In the genomic region with DNA sequence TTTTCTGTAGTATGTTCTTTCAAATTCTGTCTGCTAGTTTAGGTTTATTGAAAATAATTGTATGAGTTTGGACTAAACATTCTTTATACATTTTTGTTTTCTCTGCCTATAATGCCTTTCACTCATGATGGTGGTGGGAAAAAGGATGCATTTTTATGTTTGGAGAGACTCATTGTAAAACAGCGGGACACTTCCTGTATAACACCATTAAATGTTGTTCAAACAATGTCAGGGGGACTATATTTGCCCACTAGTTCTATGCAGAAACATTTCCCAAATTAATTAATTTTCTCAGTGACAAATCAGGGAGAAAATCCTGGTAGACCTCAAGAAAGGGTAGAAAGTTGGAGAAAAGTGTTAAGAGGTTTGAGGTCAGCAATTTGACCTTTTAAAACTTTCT, we compare ENCODE assay signal across 19 cellular contexts.
DNase-seq lines count a peak whose midpoint lies in the region; TF ChIP-seq lines count a peak whose summit lies in the region.
"Had no signal": no experiment of that assay in that cellular context is flagged by ENCODE, and none has a peak within 500 bp of the region (broad histone marks: within the 10 kb centered on the region; RNA-seq: fewer than 3 reads in every experiment).

No MANE protein-coding gene starts in this region.

- DNase-seq in NCI-H146 (lab: John Stamatoyannopoulos, UW) (peak; percentile 4), NCI-H146 treated with DMSO at 0.1 percent for 48 hours (lab: John Stamatoyannopoulos, UW; ENCODE audit: unreplicated experiment) (no peak), A673 (ENCODE audit: low spot score) (peak; percentile 95), SK-N-MC (ENCODE audit: low read depth, low spot score) (peak; percentile 44), esophagus muscularis mucosa (ENCODE audit: extremely low spot score) (no peak), EL (no peak)
- DNase-seq: 8988T; AML-193; Caco-2; Calu3; CD4-positive, alpha-beta T cell; CD8-positive, alpha-beta T cell; DMS79 treated with DMSO at 0.1 percent for 48 hours; GDM1 had no signal

- 77% methylated on average over 1 of the region's 1 CpG for WGBS in esophagus muscularis mucosa

- H3K27me3 Mint-ChIP-seq in nephron (ENCODE audit: low read depth): peaks cover 4% of the 10 kb centered on the region
- H3K27me3 Mint-ChIP-seq: B cell; CD4-positive, alpha-beta T cell had no signal

- BruUV-seq in A673 (replicated peaks; lab: Mats Ljungman, UMichigan): no TSS peak

- TF ChIP-seq CTCF in A673 (conservative IDR thresholded peaks at IDR 0.05; ENCODE audit: low read depth, low read length) (no peak), nephron (IDR thresholded peaks at IDR 0.05; ENCODE audit: unreplicated experiment in 3 of 3) (no peak), esophagus muscularis mucosa (IDR thresholded peaks at IDR 0.05) (no peak)

- H3K4me3 Mint-ChIP-seq in nephron: no peak overlapping the region
- H3K4me3 Mint-ChIP-seq: B cell; CD4-positive, alpha-beta T cell; CD8-positive, alpha-beta T cell had no signal

- no peaks in the 10 kb centered on the region for H3K27me3 ChIP-seq in A673 (replicated peaks; ENCODE audit: insufficient read depth, low read depth, low read length, poor library complexity)
- H3K27me3 ChIP-seq in esophagus muscularis mucosa: no peaks in the 10 kb centered on the region
- H3K27me3 ChIP-seq: BLaER1 treated with 17β-estradiol and CSF1 and Interleukin-3, amounts not matched to agents 10 nM and 100 nM had no signal

- H3K36me3 ChIP-seq in A673 (ENCODE audit: insufficient read depth, low read length, poor library complexity, severe bottlenecking) (no peaks in the 10 kb centered on the region), SK-N-MC (ENCODE audit: insufficient read depth, low read length) (no peaks in the 10 kb centered on the region), esophagus muscularis mucosa (no peaks in the 10 kb centered on the region)
- H3K36me3 ChIP-seq: BLaER1 treated with 17β-estradiol and CSF1 and Interleukin-3, amounts not matched to agents 10 nM and 100 nM had no signal

- no peak overlapping the region for H3K9ac ChIP-seq in SK-N-MC (ENCODE audit: insufficient read length)
- H3K9ac ChIP-seq: BLaER1 treated with 17β-estradiol and CSF1 and Interleukin-3, amounts not matched to agents 10 nM and 100 nM had no signal

- peaks cover 19% of the 10 kb centered on the region for H3K4me1 ChIP-seq in A673 (ENCODE audit: insufficient read depth, low read length, poor library complexity, severe bottlenecking)
- H3K4me1 ChIP-seq in esophagus muscularis mucosa: peaks cover 0 to 3% (median 2%) of the 10 kb centered on the region in 4 donors
- H3K4me1 ChIP-seq: Caco-2 had no signal

- peaks cover 6% of the 10 kb centered on the region for H3K9me3 ChIP-seq in A673 (ENCODE audit: low read depth, low read length, poor library complexity, severe bottlenecking)
- H3K9me3 ChIP-seq in SK-N-MC (ENCODE audit: low read depth, low read length): no peaks in the 10 kb centered on the region
- H3K9me3 ChIP-seq in esophagus muscularis mucosa: no peaks in the 10 kb centered on the region
- H3K9me3 ChIP-seq: Caco-2 had no signal

- no peaks in the 10 kb centered on the region for H3K36me3 Mint-ChIP-seq in nephron (ENCODE audit: low read depth)
- H3K36me3 Mint-ChIP-seq: CD8-positive, alpha-beta T cell had no signal

- TF ChIP-seq EP300 in esophagus muscularis mucosa (IDR thresholded peaks at IDR 0.05): no peak

- H3K4me3 ChIP-seq in A673 (ENCODE audit: low read depth, low read length, poor library complexity, severe bottlenecking): no peak overlapping the region
- peak overlapping the region; percentile 15; the same call in 1 of the 2 replicates for H3K4me3 ChIP-seq in SK-N-MC
- H3K4me3 ChIP-seq in esophagus muscularis mucosa: no peak overlapping the region
- H3K4me3 ChIP-seq: BLaER1 treated with 17β-estradiol and CSF1 and Interleukin-3, amounts not matched to agents 10 nM and 100 nM; GM12878 had no signal

- peak overlapping the region; percentile 18 for H3K27ac ChIP-seq in A673 (ENCODE audit: low read depth, low read length, poor library complexity, severe bottlenecking)
- no peak overlapping the region for H3K27ac ChIP-seq in SK-N-MC
- no peak overlapping the region for H3K27ac ChIP-seq in esophagus muscularis mucosa (replicated peaks in 1 of 4)
- H3K27ac ChIP-seq: BLaER1 treated with 17β-estradiol and CSF1 and Interleukin-3, amounts not matched to agents 10 nM and 100 nM; C4-2B had no signal

- H3K9me3 Mint-ChIP-seq in nephron: no peaks in the 10 kb centered on the region

- H3K4me1 Mint-ChIP-seq in nephron: peaks cover 26% of the 10 kb centered on the region
- H3K4me1 Mint-ChIP-seq: B cell had no signal

- no peak for TF ChIP-seq POLR2A in esophagus muscularis mucosa (IDR thresholded peaks at IDR 0.05; ENCODE audit: low read depth)

- POLR2A ChIA-PET in A673 (lab: Charles Lee; ENCODE audit: low non-redundant PET): no interaction called here

- CTCF ChIA-PET in A673 (lab: Charles Lee): no interaction called here

- intact Hi-C loops in A673 (cut with micrococcal nuclease; ENCODE audit: unreplicated experiment): loop anchor here (5.0 kb wide), 1 partner anchor 339 kb away; no protein-coding TSS in a partner anchor
- intact Hi-C loops in esophagus muscularis mucosa (cut with DNase I): no loop called here

- H3K27ac Mint-ChIP-seq in nephron: peak overlapping the region; percentile 85 to 92 (median 87)
- H3K27ac Mint-ChIP-seq: B cell; CD4-positive, alpha-beta T cell; CD8-positive, alpha-beta T cell had no signal

Comparison
In these comparisons a context has a peak if more than half of its experiments do, and no peak if none do; other contexts are left out.
1. DNase-seq: peak in NCI-H146 (single experiment), A673 (single experiment) and SK-N-MC (single experiment); none in NCI-H146 treated with DMSO at 0.1 percent for 48 hours (single experiment), esophagus muscularis mucosa (single experiment) and EL (single experiment).